ENCODE assay signal across 16 cellular contexts in genomic region chr7:36309301-36309700, GRCh38.
A peak's percentile ranks its signal among the peaks of the same experiment; 100 is the strongest.
DNase-seq lines count a peak whose midpoint lies in the region; ATAC-seq and TF ChIP-seq lines count a peak whose summit lies in the region.
"Had no signal": no experiment of that assay in that cellular context is flagged by ENCODE, and none has a peak within 500 bp of the region (broad histone marks: within the 10 kb centered on the region; RNA-seq: fewer than 3 reads in every experiment).

No MANE protein-coding gene starts in this region.

- TF ChIP-seq CTCF in mesothelial cell of epicardium (IDR thresholded peaks at IDR 0.05; ENCODE audit: unreplicated experiment): no peak
- TF ChIP-seq CTCF in psoas muscle (IDR thresholded peaks at IDR 0.05): no peak

- H3K27me3 Mint-ChIP-seq in mesothelial cell of epicardium (ENCODE audit: low read depth): no peaks in the 10 kb centered on the region
- no peaks in the 10 kb centered on the region for H3K27me3 Mint-ChIP-seq in stimulated activated naive CD8-positive, alpha-beta T cell treated with anti-CD3 and anti-CD28 coated beads, Interleukin-15, amount 100 ng/mL, for 72 hours

- intact Hi-C loops in psoas muscle (cut with DNase I): no loop called here

- no peak overlapping the region for H3K27ac ChIP-seq in psoas muscle
- H3K27ac ChIP-seq: SK-N-MC had no signal

- WGBS in psoas muscle, 3 donors: 80 to 85% (median 81%) methylated on average over 9 of the region's 9 CpGs

- no peaks in the 10 kb centered on the region for H3K9me3 ChIP-seq in psoas muscle

- no peaks in the 10 kb centered on the region for H3K36me3 Mint-ChIP-seq in mesothelial cell of epicardium
- H3K36me3 Mint-ChIP-seq: CD14-positive monocyte had no signal

- no peak overlapping the region for H3K4me3 Mint-ChIP-seq in mesothelial cell of epicardium
- H3K4me3 Mint-ChIP-seq in stimulated activated naive CD8-positive, alpha-beta T cell treated with anti-CD3 and anti-CD28 coated beads, Interleukin-15, amount 100 ng/mL, for 72 hours: no peak overlapping the region
- H3K4me3 Mint-ChIP-seq: CD14-positive monocyte had no signal

- peaks cover 5% of the 10 kb centered on the region for H3K4me1 ChIP-seq in psoas muscle

- ATAC-seq in psoas muscle: no peak
- ATAC-seq in stimulated activated naive CD8-positive, alpha-beta T cell treated with anti-CD3 and anti-CD28 coated beads, Interleukin-15, amount 100 ng/mL, for 72 hours: no peak

- H3K27ac Mint-ChIP-seq in mesothelial cell of epicardium: peak overlapping the region; percentile 34
- no peak overlapping the region for H3K27ac Mint-ChIP-seq in stimulated activated naive CD8-positive, alpha-beta T cell treated with anti-CD3 and anti-CD28 coated beads, Interleukin-15, amount 100 ng/mL, for 72 hours

- peak; percentile 55 for DNase-seq in ELF-1 (ENCODE audit: low read depth, low spot score)
- peak; percentile 22 for DNase-seq in activated CD8-positive, alpha-beta memory T cell treated with anti-CD3 and anti-CD28 coated beads, Interleukin-2, amount 50 U/mL, for 48 hours
- no peak for DNase-seq in mesothelial cell of epicardium (ENCODE audit: low spot score in 2 of 2, unreplicated experiment in 2 of 2)
- DNase-seq in stimulated activated CD8-positive, alpha-beta memory T cell treated with anti-CD3 and anti-CD28 coated beads, Interleukin-4, amount 100 ng/mL, for 48 hours: peak; percentile 6
- no peak for DNase-seq in psoas muscle
- DNase-seq in medulla oblongata (ENCODE audit: extremely low spot score): no peak
- DNase-seq in stimulated activated naive CD8-positive, alpha-beta T cell treated with anti-CD3 and anti-CD28 coated beads, Interleukin-15, amount 100 ng/mL, for 72 hours: no peak
- DNase-seq: GDM1, GOT3, KG1, NCI-H1105 treated with DMSO at 0.1 percent for 48 hours, NCI-H1694, OCI-M1, SHP77 had no signal

- no peak overlapping the region for H3K4me3 ChIP-seq in psoas muscle
- H3K4me3 ChIP-seq: SK-N-MC had no signal

- no peaks in the 10 kb centered on the region for H3K27me3 ChIP-seq in psoas muscle (ENCODE audit: insufficient read depth in 3 of 3, low read length in 2 of 3)

- H3K4me1 Mint-ChIP-seq in mesothelial cell of epicardium: no peaks in the 10 kb centered on the region
- H3K4me1 Mint-ChIP-seq in stimulated activated naive CD8-positive, alpha-beta T cell treated with anti-CD3 and anti-CD28 coated beads, Interleukin-15, amount 100 ng/mL, for 72 hours: no peaks in the 10 kb centered on the region
- H3K4me1 Mint-ChIP-seq: CD14-positive monocyte had no signal

- no peaks in the 10 kb centered on the region for H3K9me3 Mint-ChIP-seq in mesothelial cell of epicardium
- no peaks in the 10 kb centered on the region for H3K9me3 Mint-ChIP-seq in stimulated activated naive CD8-positive, alpha-beta T cell treated with anti-CD3 and anti-CD28 coated beads, Interleukin-15, amount 100 ng/mL, for 72 hours
- H3K9me3 Mint-ChIP-seq: CD14-positive monocyte had no signal

- H3K36me3 ChIP-seq in psoas muscle (ENCODE audit: insufficient read depth in 1 of 2, low read depth in 1 of 2): no peaks in the 10 kb centered on the region

Comparison
In these comparisons a context has a peak if more than half of its experiments do, and no peak if none do; other contexts are left out.
1. DNase-seq: peak in ELF-1 (single experiment), activated CD8-positive, alpha-beta memory T cell treated with anti-CD3 and anti-CD28 coated beads, Interleukin-2, amount 50 U/mL, for 48 hours (single experiment) and stimulated activated CD8-positive, alpha-beta memory T cell treated with anti-CD3 and anti-CD28 coated beads, Interleukin-4, amount 100 ng/mL, for 48 hours (single experiment); none in mesothelial cell of epicardium (0 of 2), psoas muscle (0 of 2), medulla oblongata (single experiment) and stimulated activated naive CD8-positive, alpha-beta T cell treated with anti-CD3 and anti-CD28 coated beads, Interleukin-15, amount 100 ng/mL, for 72 hours (0 of 2).